In the genomic region with DNA sequence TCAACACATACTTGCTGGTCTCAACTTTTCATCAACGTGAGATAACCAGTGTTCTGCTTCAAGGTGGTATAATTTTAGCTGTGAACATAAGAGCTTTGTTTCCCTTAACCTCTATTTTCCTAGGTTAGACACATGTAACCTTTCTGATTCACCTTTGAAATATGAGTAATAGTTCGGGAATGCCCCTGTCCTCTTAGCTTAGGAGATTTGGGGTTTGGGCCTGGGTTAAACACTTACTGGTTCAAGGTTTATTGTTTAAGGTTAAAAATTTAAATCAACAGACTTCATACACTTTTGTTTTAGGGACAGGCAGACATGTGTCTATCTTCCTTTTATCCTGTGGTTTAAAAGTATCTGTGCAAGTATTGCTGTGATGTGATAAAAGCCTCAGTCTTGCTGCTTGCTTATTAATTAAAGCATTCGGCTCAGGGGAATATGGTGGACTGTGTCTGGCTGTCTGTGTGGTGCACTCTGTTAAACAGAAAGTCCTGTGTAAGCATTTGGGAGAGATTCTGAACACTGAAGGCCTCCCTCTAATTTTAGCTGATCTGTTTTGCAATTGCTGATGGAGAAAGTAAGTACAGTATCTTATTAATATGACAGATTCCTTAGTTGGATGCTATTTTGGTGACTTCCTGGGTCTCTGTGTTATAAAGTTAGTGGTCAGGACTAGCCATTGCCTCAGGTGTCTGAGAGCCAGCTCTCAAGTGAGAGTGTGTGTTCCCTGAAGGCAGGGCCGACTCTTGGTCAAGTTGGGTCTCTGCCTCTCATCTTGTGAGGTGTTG, we compare ENCODE assay signal across 24 cellular contexts.
A peak's percentile ranks its signal among the peaks of the same experiment; 100 is the strongest.
DNase-seq lines count a peak whose midpoint lies in the region; ATAC-seq and TF ChIP-seq lines count a peak whose summit lies in the region.
"Had no signal": no experiment of that assay in that cellular context is flagged by ENCODE, and none has a peak within 500 bp of the region (broad histone marks: within the 10 kb centered on the region; RNA-seq: fewer than 3 reads in every experiment).

No MANE protein-coding gene starts in this region.

- H3K4me2 ChIP-seq in mesenchymal stem cell (ENCODE audit: low read length, poor library complexity, severe bottlenecking), result no peak overlapping the region

- H3K9me3 Mint-ChIP-seq in stimulated activated effector memory CD8-positive, alpha-beta T cell treated with anti-CD3 and anti-CD28 coated beads, Interleukin-12 subunit alpha, Interleukin-12 subunit beta, amount 100 ng/mL, for 72 hours, result no peaks in the 10 kb centered on the region
- H3K9me3 Mint-ChIP-seq in activated CD4-positive, alpha-beta memory T cell treated with anti-CD3 and anti-CD28 coated beads, Interleukin-2, amount 10 ng/mL, durations not matched to agents 7 days and 5 days, result no peaks in the 10 kb centered on the region
- H3K9me3 Mint-ChIP-seq: activated naive CD4-positive, alpha-beta T cell treated with anti-CD3 and anti-CD28 coated beads, Interleukin-2, amount 10 ng/mL, durations not matched to agents 7 days and 5 days; H9 had no signal

- no peaks in the 10 kb centered on the region for H3K9me3 ChIP-seq in heart left ventricle
- no peaks in the 10 kb centered on the region for H3K9me3 ChIP-seq in mesenchymal stem cell (ENCODE audit: control insufficient read depth, low read length)
- H3K9me3 ChIP-seq: ascending aorta, upper lobe of right lung had no signal

- peak in 3 of 4 donors; percentile 30 to 75 (median 71) for ATAC-seq in heart left ventricle
- ATAC-seq in stimulated activated effector memory CD8-positive, alpha-beta T cell treated with anti-CD3 and anti-CD28 coated beads, Interleukin-12 subunit alpha, Interleukin-12 subunit beta, amount 100 ng/mL, for 72 hours, result no peak
- ATAC-seq: activated CD4-positive, CD25-positive, alpha-beta regulatory T cell treated with anti-CD3 and anti-CD28 coated beads, Interleukin-2, amount 50 U/mL, for 24 hours; K562; upper lobe of right lung had no signal

- H3K4me1 Mint-ChIP-seq in stimulated activated effector memory CD8-positive, alpha-beta T cell treated with anti-CD3 and anti-CD28 coated beads, Interleukin-12 subunit alpha, Interleukin-12 subunit beta, amount 100 ng/mL, for 72 hours, result peaks cover 5% of the 10 kb centered on the region
- peaks cover under 1% of the 10 kb centered on the region for H3K4me1 Mint-ChIP-seq in activated CD4-positive, alpha-beta memory T cell treated with anti-CD3 and anti-CD28 coated beads, Interleukin-2, amount 10 ng/mL, durations not matched to agents 7 days and 5 days
- H3K4me1 Mint-ChIP-seq: activated naive CD4-positive, alpha-beta T cell treated with anti-CD3 and anti-CD28 coated beads, Interleukin-2, amount 10 ng/mL, durations not matched to agents 7 days and 5 days; H9 had no signal

- H3K4me1 ChIP-seq in heart left ventricle (peaks cover 0 to 43% (median 13%) of the 10 kb centered on the region in 12 donors), mesenchymal stem cell (ENCODE audit: control insufficient read depth, insufficient read depth, low read depth, low read length) (peaks cover 7% of the 10 kb centered on the region)
- H3K4me1 ChIP-seq: ascending aorta had no signal

- no peak overlapping the region for H4K91ac ChIP-seq in mesenchymal stem cell (ENCODE audit: low read length)

- H3K4me3 Mint-ChIP-seq in stimulated activated effector memory CD8-positive, alpha-beta T cell treated with anti-CD3 and anti-CD28 coated beads, Interleukin-12 subunit alpha, Interleukin-12 subunit beta, amount 100 ng/mL, for 72 hours, result no peak overlapping the region
- no peak overlapping the region for H3K4me3 Mint-ChIP-seq in activated CD4-positive, alpha-beta memory T cell treated with anti-CD3 and anti-CD28 coated beads, Interleukin-2, amount 10 ng/mL, durations not matched to agents 7 days and 5 days
- H3K4me3 Mint-ChIP-seq: activated naive CD4-positive, alpha-beta T cell treated with anti-CD3 and anti-CD28 coated beads, Interleukin-2, amount 10 ng/mL, durations not matched to agents 7 days and 5 days; CD4-positive, CD25-positive, alpha-beta regulatory T cell; H9 had no signal

- H2BK120ac ChIP-seq in mesenchymal stem cell (ENCODE audit: low read depth, low read length), result no peak overlapping the region

- POLR2A ChIA-PET in activated CD4-positive, alpha-beta memory T cell treated with anti-CD3 and anti-CD28 coated beads, Interleukin-2, amount 10 ng/mL, durations not matched to agents 7 days and 5 days (lab: Charles Lee), result interaction anchor here (0.9 kb wide), 1 partner anchor 14 kb away, joined by 7 read pairs; no protein-coding TSS in a partner anchor

- no peak overlapping the region for H3K27ac Mint-ChIP-seq in stimulated activated effector memory CD8-positive, alpha-beta T cell treated with anti-CD3 and anti-CD28 coated beads, Interleukin-12 subunit alpha, Interleukin-12 subunit beta, amount 100 ng/mL, for 72 hours
- H3K27ac Mint-ChIP-seq in activated CD4-positive, alpha-beta memory T cell treated with anti-CD3 and anti-CD28 coated beads, Interleukin-2, amount 10 ng/mL, durations not matched to agents 7 days and 5 days, result no peak overlapping the region
- H3K27ac Mint-ChIP-seq: activated naive CD4-positive, alpha-beta T cell treated with anti-CD3 and anti-CD28 coated beads, Interleukin-2, amount 10 ng/mL, durations not matched to agents 7 days and 5 days; H9 had no signal

- H3K4me3 ChIP-seq in heart left ventricle (no peak overlapping the region), mesenchymal stem cell (ENCODE audit: insufficient read depth in 1 of 2, low read depth in 1 of 2, low read length in 2 of 2) (no peak overlapping the region)
- H3K4me3 ChIP-seq: ascending aorta, K562, upper lobe of right lung had no signal

- H3K27me3 ChIP-seq in heart left ventricle, result no peaks in the 10 kb centered on the region
- no peaks in the 10 kb centered on the region for H3K27me3 ChIP-seq in mesenchymal stem cell (ENCODE audit: control insufficient read depth in 1 of 2, insufficient read depth in 1 of 2, low read length in 2 of 2)
- H3K27me3 ChIP-seq: ascending aorta, upper lobe of right lung had no signal

- H3K27me3 Mint-ChIP-seq in activated CD4-positive, alpha-beta memory T cell treated with anti-CD3 and anti-CD28 coated beads, Interleukin-2, amount 10 ng/mL, durations not matched to agents 7 days and 5 days, result no peaks in the 10 kb centered on the region
- H3K27me3 Mint-ChIP-seq: activated naive CD4-positive, alpha-beta T cell treated with anti-CD3 and anti-CD28 coated beads, Interleukin-2, amount 10 ng/mL, durations not matched to agents 7 days and 5 days; CD4-positive, CD25-positive, alpha-beta regulatory T cell had no signal

- no peak overlapping the region for H2BK5ac ChIP-seq in mesenchymal stem cell (ENCODE audit: low read depth, low read length, poor library complexity, severe bottlenecking)

- WGBS in heart left ventricle, 4 donors, result 55 to 64% (median 62%) methylated on average over 4 of the region's 4 CpGs
- 98% methylated on average over 2 of the region's 4 CpGs for WGBS in mesenchymal stem cell

- no peak overlapping the region for H2BK12ac ChIP-seq in mesenchymal stem cell (ENCODE audit: low read length in 2 of 2)

- no peak overlapping the region for H2AFZ ChIP-seq in mesenchymal stem cell (ENCODE audit: low read depth, low read length)

- no peak for DNase-seq in heart left ventricle
- no peak for DNase-seq in cardiac septum (ENCODE audit: low spot score)
- peak; percentile 42 for DNase-seq in SW480 (ENCODE audit: low spot score)
- no peak for DNase-seq in mesenchymal stem cell
- DNase-seq in SKM-1 treated with dmso at 0.1 percent for 144 hours (lab: John Stamatoyannopoulos, UW; ENCODE audit: unreplicated experiment), result no peak
- no peak for DNase-seq in stimulated activated effector memory CD8-positive, alpha-beta T cell treated with anti-CD3 and anti-CD28 coated beads, Interleukin-12 subunit alpha, Interleukin-12 subunit beta, amount 100 ng/mL, for 72 hours (ENCODE audit: low spot score in 2 of 2)
- DNase-seq in activated CD4-positive, alpha-beta memory T cell treated with anti-CD3 and anti-CD28 coated beads, Interleukin-2, amount 10 ng/mL, durations not matched to agents 7 days and 5 days, result no peak
- DNase-seq: activated naive CD4-positive, alpha-beta T cell treated with anti-CD3 and anti-CD28 coated beads, Interleukin-2, amount 10 ng/mL, durations not matched to agents 7 days and 5 days; activated T-cell treated with anti-CD3 and anti-CD28 coated beads, Interleukin-2, amount 50 U/mL, for 48 hours; CD4-positive, CD25-positive, alpha-beta regulatory T cell; DMS 273 treated with DMSO at 0.1 percent for 48 hours; foreskin fibroblast; GDM1; H9; islet precursor cell; NCI-H146; NCI-H2171; NCI-H524; occipital lobe; right cardiac atrium; upper lobe of right lung had no signal

- no peak overlapping the region for H3K18ac ChIP-seq in mesenchymal stem cell (ENCODE audit: low read depth in 1 of 2, low read length in 2 of 2)

- H3K36me3 ChIP-seq in heart left ventricle (peaks cover 0 to 48% (median 19%) of the 10 kb centered on the region in 9 donors), mesenchymal stem cell (ENCODE audit: control insufficient read depth in 1 of 2, insufficient read depth in 2 of 2, low read depth in 1 of 2, low read length in 2 of 2) (peaks cover 29 to 43% of the 10 kb centered on the region in 2 experiments)

- no peak overlapping the region for H4K8ac ChIP-seq in mesenchymal stem cell (ENCODE audit: low read length)

- H3K27ac ChIP-seq in heart left ventricle (peak overlapping the region in 11 of 12 donors; percentile 13 to 89 (median 74)), mesenchymal stem cell (ENCODE audit: low read length, poor library complexity, severe bottlenecking) (peak overlapping the region; percentile 22)
- H3K27ac ChIP-seq: ascending aorta, upper lobe of right lung had no signal

- no peak for TF ChIP-seq POLR2A in heart left ventricle (IDR thresholded peaks at IDR 0.05)

- H3K36me3 Mint-ChIP-seq in stimulated activated effector memory CD8-positive, alpha-beta T cell treated with anti-CD3 and anti-CD28 coated beads, Interleukin-12 subunit alpha, Interleukin-12 subunit beta, amount 100 ng/mL, for 72 hours, result peaks cover 10% of the 10 kb centered on the region
- peaks cover 2% of the 10 kb centered on the region for H3K36me3 Mint-ChIP-seq in activated CD4-positive, alpha-beta memory T cell treated with anti-CD3 and anti-CD28 coated beads, Interleukin-2, amount 10 ng/mL, durations not matched to agents 7 days and 5 days (ENCODE audit: low read depth)

- H2BK15ac ChIP-seq in mesenchymal stem cell (ENCODE audit: low read depth, poor library complexity, severe bottlenecking), result no peak overlapping the region

- H2AK5ac ChIP-seq in mesenchymal stem cell (ENCODE audit: low read length, severe bottlenecking), result no peak overlapping the region

- no peak overlapping the region for H3K14ac ChIP-seq in mesenchymal stem cell (ENCODE audit: low read length in 2 of 2)

- H3K23ac ChIP-seq in mesenchymal stem cell (ENCODE audit: low read length in 2 of 2), result no peak overlapping the region

- TF ChIP-seq CTCF in heart left ventricle (IDR thresholded peaks at IDR 0.05), result no peak

- peaks cover 47% of the 10 kb centered on the region for H3K79me1 ChIP-seq in mesenchymal stem cell (replicated peaks; ENCODE audit: low read length, poor library complexity, severe bottlenecking)

- H3K4ac ChIP-seq in mesenchymal stem cell (ENCODE audit: low read depth in 1 of 2, low read length in 2 of 2), result no peak overlapping the region

- CTCF ChIA-PET in activated CD4-positive, alpha-beta memory T cell treated with anti-CD3 and anti-CD28 coated beads, Interleukin-2, amount 10 ng/mL, durations not matched to agents 7 days and 5 days (lab: Charles Lee), result no interaction called here

- intact Hi-C loops in heart left ventricle (cut with DNase I) (loop anchor here in 4 of 10 donors (5.0 to 10.0 kb wide), 3 partner anchors 77 to 82 kb away; a partner anchor contains a TSS), cardiac septum (cut with DNase I) (loop anchor here (5.0 kb wide), 1 partner anchor 82 kb away; a partner anchor contains a TSS)

- H3K9ac ChIP-seq in mesenchymal stem cell (ENCODE audit: low read length), result no peak overlapping the region
